ENCODE assay signal across 8 cellular contexts in the genomic region with DNA sequence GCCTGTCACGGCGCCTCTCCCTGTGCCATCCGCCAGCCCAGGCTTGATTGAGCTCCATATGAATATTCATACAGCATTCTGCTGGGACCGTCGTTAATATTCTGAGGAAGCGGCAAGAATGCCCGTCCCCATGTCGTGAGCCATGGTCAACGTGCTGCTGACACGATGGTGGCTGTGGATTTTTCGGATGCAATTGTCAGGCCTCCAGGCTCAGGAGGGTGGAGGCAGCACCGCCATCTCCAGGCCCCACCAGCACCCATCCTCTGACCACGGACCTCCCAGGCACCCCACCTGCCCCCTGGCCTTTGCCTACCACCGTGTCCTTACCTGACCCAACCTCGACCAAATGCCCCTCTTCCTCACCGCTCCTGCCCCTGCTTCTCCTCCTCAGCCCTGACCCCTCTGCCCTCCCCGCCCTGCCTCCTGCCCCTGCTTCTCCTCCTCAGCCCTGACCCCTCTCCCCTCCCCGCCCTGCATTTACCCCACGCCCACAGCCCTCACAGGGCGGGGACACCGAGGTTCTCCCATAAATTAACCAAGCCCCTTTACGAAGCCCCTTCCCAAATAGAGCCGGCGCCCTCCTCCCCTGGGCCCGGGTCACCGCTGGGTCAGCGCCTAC. TPM values are rescaled to one million over a fixed set of nuclear protein-coding genes. Genes with fewer than 3 reads are reported as not detected.
DNase-seq lines count a peak whose midpoint lies in the region; ATAC-seq and TF ChIP-seq lines count a peak whose summit lies in the region.

No MANE protein-coding gene starts in this region.

- no peak overlapping the region for H3K27ac Mint-ChIP-seq in endodermal cell

- H3K9ac ChIP-seq in PC-3 (ENCODE audit: low read length): no peak overlapping the region
- H3K9ac ChIP-seq in endodermal cell (ENCODE audit: extremely low read depth, low read length, poor library complexity, severe bottlenecking): no peak overlapping the region

- H3K9me3 Mint-ChIP-seq in endodermal cell: no peaks in the 10 kb centered on the region

- H4K20me1 ChIP-seq in PC-3 (ENCODE audit: low read length): no peaks in the 10 kb centered on the region

- ATAC-seq in PC-3: no peak
- no peak for ATAC-seq in sciatic nerve
- no peak for ATAC-seq in HG03460 (IDR thresholded peaks at IDR 0.05; ENCODE audit: unreplicated experiment)

- H3K27me3 Mint-ChIP-seq in endodermal cell (ENCODE audit: insufficient read depth): peaks cover 11% of the 10 kb centered on the region

- H3K9me2 ChIP-seq in PC-3 (replicated peaks; ENCODE audit: low read length): no peaks in the 10 kb centered on the region

- peak overlapping the region; percentile 80 for H3K4me2 ChIP-seq in PC-3 (ENCODE audit: low read length)

- no TSS peak for BruUV-seq in PC-3 (replicated peaks; lab: Mats Ljungman, UMichigan)

- no peaks in the 10 kb centered on the region for H3K27me3 ChIP-seq in GM06990 (replicated peaks; ENCODE audit: control insufficient read depth, insufficient read depth, low read length)
- no peaks in the 10 kb centered on the region for H3K27me3 ChIP-seq in PC-3 (ENCODE audit: low read length)
- no peaks in the 10 kb centered on the region for H3K27me3 ChIP-seq in endodermal cell (ENCODE audit: control insufficient read depth, insufficient read depth, low read length, poor library complexity, severe bottlenecking)

- peaks cover 1% of the 10 kb centered on the region for H3K36me3 Mint-ChIP-seq in endodermal cell (ENCODE audit: low read depth)

- DNase-seq in GM06990 (ENCODE audit: extremely low read depth, insufficient read length) (no peak), PC-3 (no peak), endodermal cell (no peak), retinal pigment epithelial cell (ENCODE audit: low read depth) (no peak), sciatic nerve (ENCODE audit: low spot score) (no peak), GM19238 (ENCODE audit: insufficient read length, low spot score) (no peak)
- no peak for DNase-seq in stimulated activated CD4-positive, alpha-beta T cell treated with anti-CD3 and anti-CD28 coated beads, Interleukin-2, amount 100 ng/mL, for 24 hours

- TF ChIP-seq CTCF in GM06990 (IDR thresholded peaks at IDR 0.05; ENCODE audit: insufficient read depth, low read length, poor library complexity, severe bottlenecking) (no peak), PC-3 (conservative IDR thresholded peaks at IDR 0.05; ENCODE audit: low read depth, low read length) (no peak), endodermal cell (conservative IDR thresholded peaks at IDR 0.05) (no peak), retinal pigment epithelial cell (conservative IDR thresholded peaks at IDR 0.05; ENCODE audit: low read depth, low read length) (no peak)

- 83 to 90% methylated on average over 15 to 27 of the region's 27 CpGs for WGBS in endodermal cell (ENCODE audit: insufficient coverage in 1 of 2, insufficient read length in 1 of 2), 2 experiments

- H3K4me1 ChIP-seq in PC-3 (ENCODE audit: insufficient read depth, low read length): peaks cover 15% of the 10 kb centered on the region
- no peaks in the 10 kb centered on the region for H3K4me1 ChIP-seq in endodermal cell (ENCODE audit: control insufficient read depth, insufficient read depth, low read length)

- H3K79me2 ChIP-seq in PC-3 (ENCODE audit: low read length): no peaks in the 10 kb centered on the region

- CTCF ChIA-PET in PC-3 (lab: Charles Lee): interaction anchor here (0.8 kb wide), 1 partner anchor 12 kb away, joined by 5 read pairs; no protein-coding TSS in a partner anchor

- no peaks in the 10 kb centered on the region for H3K9me3 ChIP-seq in PC-3 (ENCODE audit: low read length)
- no peaks in the 10 kb centered on the region for H3K9me3 ChIP-seq in endodermal cell (ENCODE audit: control insufficient read depth, low read length)

- H3K4me3 Mint-ChIP-seq in endodermal cell: peak overlapping the region; percentile 43

- intact Hi-C loops in PC-3 (cut with micrococcal nuclease): no loop called here
- intact Hi-C loops in sciatic nerve (cut with DNase I): no loop called here

- H3K27ac ChIP-seq in PC-3 (ENCODE audit: low read length) (no peak overlapping the region), endodermal cell (ENCODE audit: low read depth, low read length) (peak overlapping the region; percentile 36)

- peak overlapping the region; percentile 59; the same call in 1 of the 2 replicates for H2AFZ ChIP-seq in PC-3 (ENCODE audit: low read length)

- peaks cover 2% of the 10 kb centered on the region for H3K4me1 Mint-ChIP-seq in endodermal cell

- POLR2A ChIA-PET in PC-3 (lab: Charles Lee; ENCODE audit: unreplicated experiment): interaction anchor here (0.6 kb wide), 1 partner anchor 1383 kb away, joined by 4 read pairs; no protein-coding TSS in a partner anchor

- H3F3A ChIP-seq in PC-3 (ENCODE audit: low read length, unreplicated experiment): no peaks in the 10 kb centered on the region

- H3K36me3 ChIP-seq in GM06990 (ENCODE audit: control insufficient read depth, insufficient read depth, low read length): no peaks in the 10 kb centered on the region; the same call in 1 of the 2 replicates
- no peaks in the 10 kb centered on the region for H3K36me3 ChIP-seq in PC-3 (ENCODE audit: low read depth, low read length)
- H3K36me3 ChIP-seq in endodermal cell (ENCODE audit: control insufficient read depth, insufficient read depth, low read length): no peaks in the 10 kb centered on the region

- H3K4me3 ChIP-seq in GM06990 (replicated peaks; ENCODE audit: low read depth, low read length) (peak overlapping the region; percentile 65), PC-3 (ENCODE audit: low read length) (peak overlapping the region; percentile 55; the same call in 1 of the 2 replicates), endodermal cell (ENCODE audit: low read length) (no peak overlapping the region), retinal pigment epithelial cell (ENCODE audit: low read length) (peak overlapping the region; percentile 35)

RNA-seq across cellular contexts. Expression of gene TMEM250, which starts 9.9 kb away (rescaled TPM):
- 62.3 and 64.7 TPM in 2 replicates for total RNA-seq in PC-3 (2014; rRNA removed)
- 10 to 100 TPM; 56.4 to 58.4 TPM for total RNA-seq in endodermal cell
- polyA plus RNA-seq in endodermal cell (2013, experiment 1 of 2): 28.9 TPM
- 28.8 TPM for polyA plus RNA-seq in endodermal cell (2013, experiment 2 of 2)
- 23.0 TPM for total RNA-seq in sciatic nerve

RNA-seq across cellular contexts. Expression of gene NACC2, which starts 13.7 kb away (rescaled TPM):
- 12.3 and 16.5 TPM in 2 replicates for total RNA-seq in PC-3 (2014; rRNA removed)
- 10 to 100 TPM; 12.4 to 16.7 TPM for total RNA-seq in endodermal cell
- polyA plus RNA-seq in endodermal cell (2013, experiment 1 of 2): 6.4 TPM
- polyA plus RNA-seq in endodermal cell (2013, experiment 2 of 2): 6.8 TPM
- total RNA-seq in sciatic nerve: 56.8 TPM
